In the genomic region with DNA sequence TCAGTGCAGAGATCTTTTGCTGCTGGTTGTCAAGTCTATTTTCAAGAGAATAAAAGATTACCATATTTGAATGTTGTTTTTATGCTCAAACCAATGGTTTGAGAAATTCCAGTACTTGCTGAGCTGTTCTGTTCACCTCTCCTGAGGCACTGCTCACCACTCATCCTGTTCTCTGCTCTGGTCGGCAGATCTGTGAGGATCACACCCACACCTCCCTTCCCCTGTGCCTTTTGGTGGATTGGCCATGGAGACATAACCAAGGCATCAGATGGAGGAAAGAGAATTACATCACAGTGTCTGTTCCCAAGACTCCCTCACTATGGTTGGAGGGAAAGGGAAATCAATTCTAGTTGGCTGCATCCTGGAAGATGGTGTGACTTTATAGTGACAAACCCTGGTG, we compare ENCODE assay signal across 20 cellular contexts.
DNase-seq lines count a peak whose midpoint lies in the region; ATAC-seq and TF ChIP-seq lines count a peak whose summit lies in the region.
"Had no signal": no experiment of that assay in that cellular context is flagged by ENCODE, and none has a peak within 500 bp of the region (broad histone marks: within the 10 kb centered on the region; RNA-seq: fewer than 3 reads in every experiment).

No MANE protein-coding gene starts in this region.

- DNase-seq in heart left ventricle (no peak), right atrium auricular region (ENCODE audit: low spot score) (no peak), chondrocyte (ENCODE audit: low spot score) (no peak), myocyte (ENCODE audit: low read depth) (peak; percentile 22), uterus (no peak), substantia nigra (lab: John Stamatoyannopoulos, UW) (no peak), MV-4-11 (lab: John Stamatoyannopoulos, UW) (no peak)
- DNase-seq: 8988T; activated B cell treated with CpG ODN at 0.5 μM for 24 hours; activated CD8-positive, alpha-beta memory T cell treated with anti-CD3 and anti-CD28 coated beads, Interleukin-2, amount 10 ng/mL, durations not matched to agents 7 days and 5 days; activated naive CD4-positive, alpha-beta T cell treated with anti-CD3 and anti-CD28 coated beads, Interleukin-2, amount 50 U/mL, for 16 hours; CD8-positive, alpha-beta memory T cell; effector CD8-positive, alpha-beta T cell; gastrocnemius medialis; immature natural killer cell; NCI-H774; occipital lobe; SW 1271 had no signal

- peaks cover 0 to 36% (median 17%) of the 10 kb centered on the region in 12 donors for H3K4me1 ChIP-seq in heart left ventricle
- peaks cover 0 to 23% of the 10 kb centered on the region in 2 donors for H3K4me1 ChIP-seq in right atrium auricular region
- H3K4me1 ChIP-seq in uterus, result no peaks in the 10 kb centered on the region

- 30 to 58% (median 47%) methylated on average over 1 of the region's 1 CpG for WGBS in heart left ventricle, 4 donors

- H3K27ac ChIP-seq in heart left ventricle, result peak overlapping the region in 4 of 12 donors; percentile 1 to 33 (median 24)
- peak overlapping the region in 1 of 2 donors; percentile 13 for H3K27ac ChIP-seq in right atrium auricular region
- peak overlapping the region; percentile 8 to 57 for H3K27ac ChIP-seq in uterus
- no peak overlapping the region for H3K27ac ChIP-seq in substantia nigra (ENCODE audit: low read depth, low read length, poor library complexity, severe bottlenecking)

- H3K9me3 Mint-ChIP-seq in chondrocyte (ENCODE audit: low read depth), result no peaks in the 10 kb centered on the region

- H3K27me3 Mint-ChIP-seq in chondrocyte (ENCODE audit: low read depth), result no peaks in the 10 kb centered on the region
- H3K27me3 Mint-ChIP-seq: activated B cell treated with CpG ODN at 0.5 μM for 24 hours; activated CD8-positive, alpha-beta memory T cell treated with anti-CD3 and anti-CD28 coated beads, Interleukin-2, amount 10 ng/mL, durations not matched to agents 7 days and 5 days; CD8-positive, alpha-beta memory T cell had no signal

- H3K36me3 ChIP-seq in heart left ventricle (no peaks in the 10 kb centered on the region), right atrium auricular region (no peaks in the 10 kb centered on the region), uterus (no peaks in the 10 kb centered on the region)
- H3K36me3 ChIP-seq: breast epithelium, gastrocnemius medialis had no signal

- H3K27me3 ChIP-seq in heart left ventricle (no peaks in the 10 kb centered on the region), right atrium auricular region (no peaks in the 10 kb centered on the region), uterus (no peaks in the 10 kb centered on the region)
- H3K27me3 ChIP-seq: breast epithelium, gastrocnemius medialis had no signal

- peak overlapping the region; percentile 76 for H3K27ac Mint-ChIP-seq in chondrocyte (ENCODE audit: unreplicated experiment)
- H3K27ac Mint-ChIP-seq: activated B cell treated with CpG ODN at 0.5 μM for 24 hours; activated CD8-positive, alpha-beta memory T cell treated with anti-CD3 and anti-CD28 coated beads, Interleukin-2, amount 10 ng/mL, durations not matched to agents 7 days and 5 days; CD8-positive, alpha-beta memory T cell; immature natural killer cell had no signal

- H3K9me3 ChIP-seq in heart left ventricle (no peaks in the 10 kb centered on the region), right atrium auricular region (no peaks in the 10 kb centered on the region), uterus (no peaks in the 10 kb centered on the region)
- H3K9me3 ChIP-seq: breast epithelium, gastrocnemius medialis had no signal

- peak in 3 of 4 donors; percentile 36 to 47 (median 41) for ATAC-seq in heart left ventricle
- ATAC-seq in GM18858 (IDR thresholded peaks at IDR 0.05; ENCODE audit: unreplicated experiment), result no peak
- ATAC-seq: activated CD8-positive, alpha-beta memory T cell treated with anti-CD3 and anti-CD28 coated beads, Interleukin-2, amount 10 ng/mL, durations not matched to agents 7 days and 5 days; gastrocnemius medialis had no signal

- H3K36me3 Mint-ChIP-seq in chondrocyte (ENCODE audit: low read depth), result no peaks in the 10 kb centered on the region
- H3K36me3 Mint-ChIP-seq: activated CD8-positive, alpha-beta memory T cell treated with anti-CD3 and anti-CD28 coated beads, Interleukin-2, amount 10 ng/mL, durations not matched to agents 7 days and 5 days; CD8-positive, alpha-beta memory T cell; immature natural killer cell had no signal

- peak overlapping the region in 1 of 12 donors; percentile 13 for H3K4me3 ChIP-seq in heart left ventricle
- H3K4me3 ChIP-seq in right atrium auricular region, result no peak overlapping the region
- no peak overlapping the region for H3K4me3 ChIP-seq in uterus
- H3K4me3 ChIP-seq: breast epithelium, gastrocnemius medialis had no signal

- H3K4me3 Mint-ChIP-seq in chondrocyte (ENCODE audit: unreplicated experiment), result peak overlapping the region; percentile 31
- H3K4me3 Mint-ChIP-seq: activated B cell treated with CpG ODN at 0.5 μM for 24 hours; activated CD8-positive, alpha-beta memory T cell treated with anti-CD3 and anti-CD28 coated beads, Interleukin-2, amount 10 ng/mL, durations not matched to agents 7 days and 5 days; CD8-positive, alpha-beta memory T cell; immature natural killer cell had no signal

- TF ChIP-seq CTCF in heart left ventricle (IDR thresholded peaks at IDR 0.05) (no peak), right atrium auricular region (IDR thresholded peaks at IDR 0.05) (no peak), chondrocyte (IDR thresholded peaks at IDR 0.05) (no peak), uterus (IDR thresholded peaks at IDR 0.05) (no peak)

- TF ChIP-seq POLR2A in heart left ventricle (IDR thresholded peaks at IDR 0.05), result no peak
- TF ChIP-seq POLR2A in uterus (IDR thresholded peaks at IDR 0.05), result no peak

- H3K4me1 Mint-ChIP-seq in chondrocyte (ENCODE audit: low read depth), result peaks cover 47% of the 10 kb centered on the region
- H3K4me1 Mint-ChIP-seq: activated CD8-positive, alpha-beta memory T cell treated with anti-CD3 and anti-CD28 coated beads, Interleukin-2, amount 10 ng/mL, durations not matched to agents 7 days and 5 days; CD8-positive, alpha-beta memory T cell; immature natural killer cell had no signal

- intact Hi-C loops in heart left ventricle (cut with DNase I), result loop anchor here in 2 of 10 donors (10.0 kb wide), 2 partner anchors 48 to 72 kb away; no protein-coding TSS in a partner anchor
- intact Hi-C loops in uterus (cut with DNase I; ENCODE audit: low total_unique reads), result no loop called here
